ENCODE assay signal across 11 cellular contexts in the genomic region with DNA sequence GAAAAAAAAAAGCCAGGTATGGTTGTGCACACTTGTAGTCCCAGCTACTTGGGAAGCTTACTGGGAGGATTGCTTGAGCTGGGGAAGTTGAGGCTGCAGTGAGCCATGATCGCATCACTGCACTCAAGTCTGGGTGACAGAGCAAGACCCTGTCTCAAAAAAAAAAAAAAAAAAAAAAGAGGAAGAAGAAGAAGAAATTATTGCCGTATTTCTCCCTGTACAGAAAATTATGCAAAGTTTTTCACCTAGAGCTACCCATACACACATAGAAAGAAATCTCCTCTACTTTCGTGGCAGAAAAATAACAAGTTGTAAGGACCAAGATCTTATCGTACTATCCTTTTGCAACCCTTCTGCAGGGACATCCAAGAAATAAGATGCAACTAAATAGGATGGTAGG. TPM values are rescaled to one million over a fixed set of nuclear protein-coding genes. Genes with fewer than 3 reads are reported as not detected.
A peak's percentile ranks its signal among the peaks of the same experiment; 100 is the strongest.
DNase-seq lines count a peak whose midpoint lies in the region; ATAC-seq, FAIRE-seq and TF ChIP-seq lines count a peak whose summit lies in the region.
"Had no signal": no experiment of that assay in that cellular context is flagged by ENCODE, and none has a peak within 500 bp of the region (broad histone marks: within the 10 kb centered on the region; RNA-seq: fewer than 3 reads in every experiment).

No MANE protein-coding gene starts in this region.

- ATAC-seq in GM12878 = no peak

- peak overlapping the region; percentile 97; the same call in 1 of the 2 replicates for H2AFZ ChIP-seq in GM12878 (ENCODE audit: control insufficient read depth, low read depth, low read length)
- peak overlapping the region; percentile 94 for H2AFZ ChIP-seq in parathyroid adenoma

- no peaks in the 10 kb centered on the region for H4K20me1 ChIP-seq in GM12878 (ENCODE audit: control insufficient read depth, insufficient read depth)

- H3K27ac Mint-ChIP-seq in activated CD4-positive, alpha-beta T cell treated with anti-CD3 and anti-CD28 coated beads, Interleukin-2, amount 10 ng/mL, durations not matched to agents 24 days and 14 days = peak overlapping the region; percentile 26

- no peak for DNase-seq in activated CD4-positive, alpha-beta T cell treated with anti-CD3 and anti-CD28 coated beads, Interleukin-2, amount 10 ng/mL, durations not matched to agents 24 days and 14 days
- DNase-seq in activated CD4-positive, alpha-beta T cell treated with anti-CD3 and anti-CD28 coated beads for 4 hours = no peak
- DNase-seq in NAMALWA (ENCODE audit: low spot score) = peak; percentile 35
- DNase-seq in GM12878 (ENCODE audit: low read depth, low spot score) = no peak
- no peak for DNase-seq in nucleus accumbens (lab: John Stamatoyannopoulos, UW)
- DNase-seq in DMS53 (lab: John Stamatoyannopoulos, UW) = no peak
- DNase-seq in RCC 7860 (ENCODE audit: low spot score) = no peak

- H3K79me2 ChIP-seq in GM12878 (ENCODE audit: control insufficient read depth, insufficient read depth, low read length) (no peaks in the 10 kb centered on the region), parathyroid adenoma (no peaks in the 10 kb centered on the region)

- in situ Hi-C loops in GM12878 (cut with MboI) = loop anchor here (5.0 kb wide), 2 partner anchors 79 to 169 kb away; no protein-coding TSS in a partner anchor

- TF ChIP-seq POLR2A in GM12878 (IDR thresholded peaks at IDR 0.05; ENCODE audit: low read depth, low read length) = no peak

- POLR2A ChIA-PET in GM12878 (lab: Charles Lee) = interaction anchor here (0.6 to 1.7 kb wide), 3 partner anchors 25 to 115 kb away, joined by 3 to 10 read pairs (median 5); a partner anchor contains a TSS

- H3K4me3 ChIP-seq in GM12878 (no peak overlapping the region), parathyroid adenoma (ENCODE audit: low read depth, low read length) (no peak overlapping the region)

- no peak overlapping the region for H3K4me3 Mint-ChIP-seq in activated CD4-positive, alpha-beta T cell treated with anti-CD3 and anti-CD28 coated beads, Interleukin-2, amount 10 ng/mL, durations not matched to agents 24 days and 14 days

- FAIRE-seq in GM12878 (lab: Jason Lieb, UNC) (no peak), RCC 7860 (lab: Jason Lieb, UNC) (no peak)
- FAIRE-seq: TTC549 had no signal

- TF ChIP-seq EP300 in GM12878 (IDR thresholded peaks at IDR 0.05; ENCODE audit: borderline replicate concordance in 1 of 2, control insufficient read depth in 1 of 2, low read depth in 2 of 2, low read length in 2 of 2) = no peak

- H3K27ac ChIP-seq in GM12878 (ENCODE audit: control insufficient read depth, insufficient read depth) (no peak overlapping the region), parathyroid adenoma (no peak overlapping the region)

- RAD21 ChIA-PET in GM12878 (lab: Charles Lee; ENCODE audit: unreplicated experiment) = interaction anchor here (0.6 to 2.5 kb wide), 19 partner anchors 9 to 902 kb away, joined by 3 to 39 read pairs (median 7); a partner anchor contains a TSS

- no peaks in the 10 kb centered on the region for H3K9me3 ChIP-seq in GM12878 (replicated peaks; ENCODE audit: control insufficient read depth, insufficient read depth, low read length)
- no peaks in the 10 kb centered on the region for H3K9me3 ChIP-seq in parathyroid adenoma (ENCODE audit: control insufficient read depth, low read length)
- H3K9me3 ChIP-seq: suprapubic skin had no signal

- SMC1A ChIA-PET in GM12878 (lab: Charles Lee; ENCODE audit: uncharacterized antibody, unreplicated experiment) = interaction anchor here (0.7 to 5.4 kb wide), 24 partner anchors 9 to 520 kb away, joined by 3 to 75 read pairs (median 6); a partner anchor contains a TSS

- BruUV-seq in GM12878 (replicated peaks; lab: Mats Ljungman, UMichigan) = no TSS peak

- H3K4me1 Mint-ChIP-seq in activated CD4-positive, alpha-beta T cell treated with anti-CD3 and anti-CD28 coated beads, Interleukin-2, amount 10 ng/mL, durations not matched to agents 24 days and 14 days = peaks cover 14% of the 10 kb centered on the region

- CTCF ChIA-PET in GM12878 (lab: Yijun Ruan, JAX) = interaction anchor here (0.7 to 2.6 kb wide), 38 partner anchors 9 to 554 kb away, joined by 3 to 129 read pairs (median 6); a partner anchor contains a TSS

- TF ChIP-seq RAD21 in GM12878 (IDR thresholded peaks at IDR 0.05; ENCODE audit: insufficient read depth, low read depth, low read length) = no peak

- no peaks in the 10 kb centered on the region for H3K9me3 Mint-ChIP-seq in activated CD4-positive, alpha-beta T cell treated with anti-CD3 and anti-CD28 coated beads, Interleukin-2, amount 10 ng/mL, durations not matched to agents 24 days and 14 days

- H3K4me1 ChIP-seq in GM12878 (ENCODE audit: control insufficient read depth, insufficient read depth, low read length) (peaks cover 5% of the 10 kb centered on the region), parathyroid adenoma (peaks cover 6% of the 10 kb centered on the region)

- 2% methylated on average over 4 of the region's 4 CpGs for WGBS in GM12878 (ENCODE audit: insufficient coverage, insufficient replicate concordance, low lambda C conversion rate, missing lambda C conversion rate)

- no peaks in the 10 kb centered on the region for H3K27me3 ChIP-seq in GM12878 (replicated peaks in 1 of 2; ENCODE audit: control insufficient read depth in 2 of 2, insufficient read depth in 2 of 2, low read length in 1 of 2)
- no peaks in the 10 kb centered on the region for H3K27me3 ChIP-seq in parathyroid adenoma (ENCODE audit: control insufficient read depth, insufficient read depth, low read length)
- H3K27me3 ChIP-seq: dorsolateral prefrontal cortex, suprapubic skin had no signal

- no peak for TF ChIP-seq CTCF in GM12878 (IDR thresholded peaks at IDR 0.05 in 2 of 3, conservative IDR thresholded peaks at IDR 0.05 in 1 of 3; ENCODE audit: control insufficient read depth in 2 of 3, extremely low read depth in 1 of 3, insufficient read depth in 1 of 3, low read depth in 3 of 3, low read length in 3 of 3)
- TF ChIP-seq CTCF in parathyroid adenoma (IDR thresholded peaks at IDR 0.05) = no peak

- H3K4me2 ChIP-seq in GM12878 (ENCODE audit: control insufficient read depth, insufficient read depth) (no peak overlapping the region; the same call in 1 of the 2 replicates), parathyroid adenoma (ENCODE audit: low read length) (no peak overlapping the region)

- H3K9ac ChIP-seq in GM12878 (ENCODE audit: control insufficient read depth, insufficient read depth, low read length) (no peak overlapping the region), parathyroid adenoma (no peak overlapping the region)

- intact Hi-C loops in activated CD4-positive, alpha-beta T cell treated with anti-CD3 and anti-CD28 coated beads, Interleukin-2, amount 10 ng/mL, durations not matched to agents 24 days and 14 days (cut with micrococcal nuclease) = loop anchor here (2.0 to 10.0 kb wide), 2 partner anchors 117 to 521 kb away; a partner anchor contains a TSS
- intact Hi-C loops in GM12878 (cut with micrococcal nuclease; ENCODE audit: unreplicated experiment) = loop anchor here (5.0 kb wide), 1 partner anchor 519 kb away; no protein-coding TSS in a partner anchor

- peaks cover 2% of the 10 kb centered on the region for H3K27me3 Mint-ChIP-seq in activated CD4-positive, alpha-beta T cell treated with anti-CD3 and anti-CD28 coated beads, Interleukin-2, amount 10 ng/mL, durations not matched to agents 24 days and 14 days

- no peaks in the 10 kb centered on the region for H3K36me3 Mint-ChIP-seq in activated CD4-positive, alpha-beta T cell treated with anti-CD3 and anti-CD28 coated beads, Interleukin-2, amount 10 ng/mL, durations not matched to agents 24 days and 14 days (ENCODE audit: low read depth)

- H3K36me3 ChIP-seq in GM12878 (ENCODE audit: control insufficient read depth in 2 of 2, insufficient read depth in 2 of 2, low read length in 1 of 2) (no peaks in the 10 kb centered on the region), parathyroid adenoma (ENCODE audit: control insufficient read depth, insufficient read depth, low read length) (no peaks in the 10 kb centered on the region)
- H3K36me3 ChIP-seq: suprapubic skin had no signal

TF ChIP-seq in GM12878, 131 proteins besides CTCF, POLR2A, EP300 and RAD21 (continues in another document):
- no peak for TF ChIP-seq CHD2 (IDR thresholded peaks at IDR 0.05; ENCODE audit: borderline replicate concordance, low read depth, low read length)
- TF ChIP-seq NFXL1 (IDR thresholded peaks at IDR 0.05; ENCODE audit: borderline replicate concordance) = no peak
- no peak for TF ChIP-seq SRF (IDR thresholded peaks at IDR 0.05; ENCODE audit: low read depth in 2 of 2, low read length in 2 of 2)
- TF ChIP-seq ZNF217 (IDR thresholded peaks at IDR 0.05) = no peak
- no peak for TF ChIP-seq CREB1 (IDR thresholded peaks at IDR 0.05; ENCODE audit: low read depth)

RNA-seq across cellular contexts. Expression of a gene that starts 25.5 kb away (rescaled TPM):
- total RNA-seq in activated CD4-positive, alpha-beta T cell treated with anti-CD3 and anti-CD28 coated beads, Interleukin-2, amount 10 ng/mL, durations not matched to agents 24 days and 14 days = 107 TPM in 2 replicates
- 30.5 and 34.3 TPM in 2 replicates for total RNA-seq in GM12878 (2013; cell fraction: nucleolus; rRNA removed)
- total RNA-seq in GM12878 (2014; rRNA removed) (34.6 and 40.4 TPM in 2 replicates), GM12878 (2014; rRNA removed; fragmentation: Illumina TruSeq; extraction: Trizol) (102 and 103 TPM in 2 replicates), GM12878 (2021) (113 and 118 TPM in 2 replicates)
- polyA plus RNA-seq in GM12878 (2011; ENCODE audit: low read depth) = 65.1 TPM
- polyA plus RNA-seq in GM12878 (2011; rRNA removed) (209 and 252 TPM in 2 replicates), GM12878 (2014; fragmentation: Illumina TruSeq; extraction: Trizol) (109 and 147 TPM in 2 replicates), GM12878 (2014; fragmentation: Nextera tagmentation; extraction: Ambion mirVana) (100 to 1,000 TPM; 165 to 180 TPM), GM12878 (2014; rRNA removed) (141 and 144 TPM in 2 replicates), GM12878 (2016; fragmentation: Nextera tagmentation; extraction: Ambion mirVana) (100 to 1,000 TPM; 194 to 213 TPM)
- polyA plus RNA-seq in GM12878 (2011; cell fraction: cytosol; rRNA removed) = 281 and 331 TPM in 2 replicates
- 199 and 201 TPM in 2 replicates for polyA plus RNA-seq in GM12878 (2011; cell fraction: nucleus; rRNA removed)
- 80.5 and 87.1 TPM in 2 replicates for polyA plus RNA-seq in GM12878 (2012)
- polyA minus RNA-seq in GM12878 (2011; rRNA and poly(A)+ RNA removed) = 112 and 145 TPM in 2 replicates
- 37.7 and 46.6 TPM in 2 replicates for polyA minus RNA-seq in GM12878 (2011; cell fraction: cytosol; rRNA and poly(A)+ RNA removed)
- 27.9 and 47.8 TPM in 2 replicates for polyA minus RNA-seq in GM12878 (2011; cell fraction: nucleus; rRNA and poly(A)+ RNA removed)
